In genomic region chr3:54538346-54538745, GRCh38 we compare ENCODE assay signal across 21 cellular contexts.
A peak's percentile ranks its signal among the peaks of the same experiment; 100 is the strongest.
DNase-seq lines count a peak whose midpoint lies in the region; ATAC-seq, FAIRE-seq and TF ChIP-seq lines count a peak whose summit lies in the region.
"Had no signal": no experiment of that assay in that cellular context is flagged by ENCODE, and none has a peak within 500 bp of the region (broad histone marks: within the 10 kb centered on the region; RNA-seq: fewer than 3 reads in every experiment).

No MANE protein-coding gene starts in this region.

- TF ChIP-seq EP300 in HepG2 (IDR thresholded peaks at IDR 0.05; ENCODE audit: low read depth in 2 of 2, low read length in 2 of 2) (no peak), HepG2 (CRISPR knock-in tag; IDR thresholded peaks at IDR 0.05; ENCODE audit: borderline replicate concordance) (no peak)

- H3K4me2 ChIP-seq in HepG2 (ENCODE audit: low read depth, low read length), result no peak overlapping the region
- no peak overlapping the region for H3K4me2 ChIP-seq in MM.1S (ENCODE audit: low read depth, low read length)
- H3K4me2 ChIP-seq: BLaER1 had no signal

- H4K20me1 ChIP-seq in HepG2 (ENCODE audit: insufficient read depth, low read length) (no peaks in the 10 kb centered on the region), MM.1S (ENCODE audit: insufficient read depth, low read length) (no peaks in the 10 kb centered on the region)
- H4K20me1 ChIP-seq: BLaER1 had no signal

- H3K9me2 ChIP-seq in MM.1S (replicated peaks; ENCODE audit: insufficient read depth, low read length), result no peaks in the 10 kb centered on the region

- ATAC-seq in HG03565 (IDR thresholded peaks at IDR 0.05; ENCODE audit: unreplicated experiment) (no peak), HepG2 (no peak; the same call in 2 of the 3 replicates)
- ATAC-seq: gastroesophageal sphincter, upper lobe of right lung had no signal

- H3K9ac ChIP-seq in HepG2 (ENCODE audit: insufficient read depth, low read depth, low read length) (no peak overlapping the region), MM.1S (ENCODE audit: low read length) (no peak overlapping the region)
- H3K9ac ChIP-seq: BLaER1 had no signal

- H3K79me2 ChIP-seq in HepG2 (ENCODE audit: insufficient read depth, low read length) (no peaks in the 10 kb centered on the region), MM.1S (ENCODE audit: low read length) (no peaks in the 10 kb centered on the region)

- no peaks in the 10 kb centered on the region for H3K4me1 ChIP-seq in iPS DF 6.9 (ENCODE audit: control insufficient read depth, insufficient read depth, low read length)
- no peaks in the 10 kb centered on the region for H3K4me1 ChIP-seq in HepG2 (ENCODE audit: insufficient read depth, low read length)
- no peaks in the 10 kb centered on the region for H3K4me1 ChIP-seq in MM.1S (ENCODE audit: low read length)
- H3K4me1 ChIP-seq: gastroesophageal sphincter, Peyer's patch, upper lobe of right lung had no signal

- TF ChIP-seq CTCF in AG10803 (conservative IDR thresholded peaks at IDR 0.05; ENCODE audit: low read length) (peak; percentile 10; the same call in 1 of the 2 replicates), GM12873 (IDR thresholded peaks at IDR 0.05; ENCODE audit: insufficient read depth, low read depth, low read length, missing control alignments) (peak; percentile 22), HepG2 (CRISPR knock-in tag; IDR thresholded peaks at IDR 0.05) (no peak), MM.1S (IDR thresholded peaks at IDR 0.05; ENCODE audit: low read length) (no peak)

- FAIRE-seq in HepG2 (lab: Jason Lieb, UNC), result no peak

- no TSS peak for BruUV-seq in HepG2 (replicated peaks; lab: Mats Ljungman, UMichigan)

- H3K27ac ChIP-seq in iPS DF 6.9 (ENCODE audit: low read length) (no peak overlapping the region), HepG2 (ENCODE audit: extremely low read length, insufficient read depth, low read length) (no peak overlapping the region), MM.1S (ENCODE audit: low read length) (no peak overlapping the region)
- H3K27ac ChIP-seq: BLaER1, gastroesophageal sphincter, Peyer's patch, skin epidermis, upper lobe of right lung had no signal

- H2AFZ ChIP-seq in HepG2 (ENCODE audit: low read length), result no peak overlapping the region
- no peak overlapping the region for H2AFZ ChIP-seq in MM.1S (ENCODE audit: low read length)

- CTCF ChIA-PET in HepG2 (lab: Yijun Ruan, JAX; ENCODE audit: low intra/inter-chr PET ratio, low total read pairs), result no interaction called here

- in situ Hi-C loops in SK-MEL-5 (cut with HindIII; ENCODE audit: low pct_unique_long_range_greater_than_20kb, low sequenced_read_pairs) (no loop called here), HepG2 (cut with HindIII; ENCODE audit: extremely low pct_ligation_motif_present, low pct_unique_long_range_greater_than_20kb) (no loop called here)

- H3K27me3 ChIP-seq in iPS DF 6.9 (ENCODE audit: control insufficient read depth, insufficient read depth, low read length) (no peaks in the 10 kb centered on the region), HepG2 (ENCODE audit: control insufficient read depth in 1 of 2, insufficient read depth in 2 of 2, low read length in 2 of 2) (no peaks in the 10 kb centered on the region), MM.1S (replicated peaks; ENCODE audit: insufficient read depth, low read length) (no peaks in the 10 kb centered on the region)
- H3K27me3 ChIP-seq: BLaER1, gastroesophageal sphincter, Peyer's patch, upper lobe of right lung had no signal

- intact Hi-C loops in HepG2 (cut with micrococcal nuclease; ENCODE audit: unreplicated experiment), result no loop called here

- POLR2A ChIA-PET in HepG2 (lab: Yijun Ruan, JAX), result no interaction called here

- no peaks in the 10 kb centered on the region for H3F3A ChIP-seq in MM.1S (ENCODE audit: insufficient read depth, low read length)

- DNase-seq in AG10803 (ENCODE audit: low read depth), result no peak
- DNase-seq in SK-MEL-5 (ENCODE audit: low read depth, low spot score), result peak; percentile 61
- peak; percentile 31 for DNase-seq in iPS DF 6.9 (ENCODE audit: low read depth, low spot score)
- DNase-seq in KG1 (lab: John Stamatoyannopoulos, UW), result no peak
- DNase-seq in HepG2 (ENCODE audit: low spot score), result no peak
- DNase-seq in MM.1S, result no peak
- DNase-seq: activated CD4-positive, alpha-beta T cell treated with anti-CD3 and anti-CD28 coated beads for 4 hours; activated naive CD8-positive, alpha-beta T cell treated with anti-CD3 and anti-CD28 coated beads for 36 hours; DMS79; HCEC 1CT; IMR-90; NCI-H1417 treated with DMSO at 0.1 percent for 48 hours; NCI-H510A; Peyer's patch; stimulated activated naive CD4-positive, alpha-beta T cell treated with Interleukin-2 at 50 U/mL for 16 hours; upper lobe of right lung had no signal

- no peak overlapping the region for H3K4me3 ChIP-seq in AG10803 (ENCODE audit: low read length)
- no peak overlapping the region for H3K4me3 ChIP-seq in iPS DF 6.9 (ENCODE audit: low read length)
- no peak overlapping the region for H3K4me3 ChIP-seq in HepG2 (replicated peaks in 1 of 3; ENCODE audit: insufficient read depth in 1 of 3, low read depth in 2 of 3, low read length in 3 of 3)
- no peak overlapping the region for H3K4me3 ChIP-seq in MM.1S (ENCODE audit: low read length)
- H3K4me3 ChIP-seq: BLaER1, gastroesophageal sphincter, Peyer's patch, skin epidermis, upper lobe of right lung had no signal

- TF ChIP-seq POLR2A in HepG2 (IDR thresholded peaks at IDR 0.05; ENCODE audit: insufficient read depth in 1 of 2, low read depth in 2 of 2, low read length in 2 of 2), result no peak

- WGBS in iPS DF 6.9 (ENCODE audit: insufficient coverage, insufficient read length), result no CpG with 5 or more reads among the region's 5 CpGs
- WGBS in HepG2 (ENCODE audit: low lambda C conversion rate), result 43% methylated on average over 4 of the region's 5 CpGs

- TF ChIP-seq RAD21 in HepG2 (CRISPR knock-in tag; IDR thresholded peaks at IDR 0.05), result no peak

- H3K36me3 ChIP-seq in iPS DF 6.9 (ENCODE audit: control insufficient read depth, insufficient read depth, low read length), result no peaks in the 10 kb centered on the region
- H3K36me3 ChIP-seq in HepG2 (replicated peaks in 1 of 2; ENCODE audit: control insufficient read depth in 1 of 2, insufficient read depth in 2 of 2, low read length in 2 of 2), result no peaks in the 10 kb centered on the region
- H3K36me3 ChIP-seq in MM.1S (replicated peaks; ENCODE audit: insufficient read depth, low read length), result no peaks in the 10 kb centered on the region
- H3K36me3 ChIP-seq: BLaER1, gastroesophageal sphincter, Peyer's patch, upper lobe of right lung had no signal

- H3K9me3 ChIP-seq in iPS DF 6.9 (ENCODE audit: control insufficient read depth, insufficient read depth, low read length), result no peaks in the 10 kb centered on the region
- H3K9me3 ChIP-seq in HepG2 (ENCODE audit: low read length), result no peaks in the 10 kb centered on the region
- no peaks in the 10 kb centered on the region for H3K9me3 ChIP-seq in MM.1S (replicated peaks; ENCODE audit: insufficient read depth, low read length)
- H3K9me3 ChIP-seq: BLaER1, gastroesophageal sphincter, Peyer's patch, upper lobe of right lung had no signal

TF ChIP-seq in HepG2, 621 proteins besides CTCF, POLR2A, EP300 and RAD21 (continues in another document):
- no peak for TF ChIP-seq NFKB2 (CRISPR knock-in tag; IDR thresholded peaks at IDR 0.05; ENCODE audit: borderline replicate concordance)
- no peak for TF ChIP-seq ZNF414 (CRISPR knock-in tag; IDR thresholded peaks at IDR 0.05)
- TF ChIP-seq LRRFIP1 (CRISPR knock-in tag; conservative IDR thresholded peaks at IDR 0.05), result no peak
- TF ChIP-seq ZNF451 (CRISPR knock-in tag; IDR thresholded peaks at IDR 0.05), result no peak
- no peak for TF ChIP-seq CSRNP2 (CRISPR knock-in tag; conservative IDR thresholded peaks at IDR 0.05; ENCODE audit: low read depth)
- TF ChIP-seq LCORL (IDR thresholded peaks at IDR 0.05), result no peak
- TF ChIP-seq LCORL (CRISPR knock-in tag; IDR thresholded peaks at IDR 0.05), result no peak
- TF ChIP-seq NFKBIZ (CRISPR knock-in tag; IDR thresholded peaks at IDR 0.05), result no peak

Comparison
In these comparisons a context has a peak if more than half of its experiments do, and no peak if none do; other contexts are left out.
1. DNase-seq: peak in SK-MEL-5 (single experiment) and iPS DF 6.9 (single experiment); none in AG10803 (single experiment), KG1 (single experiment), HepG2 (single experiment) and MM.1S (single experiment).
2. CTCF ChIP-seq: peak in AG10803 (single experiment) and GM12873 (single experiment); none in HepG2 (single experiment) and MM.1S (single experiment).